Comparison of ENCODE assay signal across 10 cellular contexts in genomic region chr3:49016414-49017228, GRCh38. TPM values are rescaled to one million over a fixed set of nuclear protein-coding genes. Genes with fewer than 3 reads are reported as not detected.
DNase-seq lines count a peak whose midpoint lies in the region; ATAC-seq and TF ChIP-seq lines count a peak whose summit lies in the region.
"Had no signal": no experiment of that assay in that cellular context is flagged by ENCODE, and none has a peak within 500 bp of the region (broad histone marks: within the 10 kb centered on the region; RNA-seq: fewer than 3 reads in every experiment).

No MANE protein-coding gene starts in this region.

- no peak for DNase-seq in Caco-2
- no peak for DNase-seq in HCT116 (ENCODE audit: low read depth, low spot score)
- DNase-seq in activated T-helper 2 cell treated with anti-CD3 and anti-CD28 coated beads, Interferon-gamma antibody, Interleukin-2, Interleukin-4, amounts not matched to agents 10 μg/mL and 5 μg/mL and 100 μg/mL, durations not matched to agents 14 hours and 24 hours and 36 hours (ENCODE audit: low spot score) = no peak
- peak in 1 of 10 donors; percentile 58 for DNase-seq in naive thymus-derived CD8-positive, alpha-beta T cell
- no peak for DNase-seq in ascending aorta (ENCODE audit: low spot score in 2 of 2)
- DNase-seq: activated gamma-delta T cell, HCEC 1CT, NCI-H748 treated with DMSO at 0.1 percent for 48 hours had no signal

- no peak overlapping the region for H2AFZ ChIP-seq in HCT116 (ENCODE audit: low read depth, low read length, poor library complexity, severe bottlenecking)

- peak overlapping the region; percentile 82 for H3K4me3 Mint-ChIP-seq in Caco-2 (ENCODE audit: unreplicated experiment)
- peak overlapping the region; percentile 13 for H3K4me3 Mint-ChIP-seq in activated T-helper 2 cell treated with anti-CD3 and anti-CD28 coated beads, Interferon-gamma antibody, Interleukin-2, Interleukin-4, amounts not matched to agents 10 μg/mL and 5 μg/mL and 100 μg/mL, durations not matched to agents 14 hours and 24 hours and 36 hours (ENCODE audit: low read depth)
- H3K4me3 Mint-ChIP-seq in naive thymus-derived CD8-positive, alpha-beta T cell = peak overlapping the region in 8 of 10 donors; percentile 14 to 99 (median 93)

- peaks cover 49% of the 10 kb centered on the region for H3K79me2 ChIP-seq in HCT116 (ENCODE audit: insufficient read depth, low read length)

- H3K36me3 Mint-ChIP-seq in Caco-2 (ENCODE audit: insufficient read depth, unreplicated experiment) = peaks cover 80% of the 10 kb centered on the region
- peaks cover 38% of the 10 kb centered on the region for H3K36me3 Mint-ChIP-seq in activated T-helper 2 cell treated with anti-CD3 and anti-CD28 coated beads, Interferon-gamma antibody, Interleukin-2, Interleukin-4, amounts not matched to agents 10 μg/mL and 5 μg/mL and 100 μg/mL, durations not matched to agents 14 hours and 24 hours and 36 hours (ENCODE audit: low read depth)
- H3K36me3 Mint-ChIP-seq in naive thymus-derived CD8-positive, alpha-beta T cell = peaks cover 0 to 27% (median 3%) of the 10 kb centered on the region in 3 donors

- no peaks in the 10 kb centered on the region for H3K27me3 Mint-ChIP-seq in Caco-2 (ENCODE audit: insufficient read depth, unreplicated experiment)
- no peaks in the 10 kb centered on the region for H3K27me3 Mint-ChIP-seq in activated T-helper 2 cell treated with anti-CD3 and anti-CD28 coated beads, Interferon-gamma antibody, Interleukin-2, Interleukin-4, amounts not matched to agents 10 μg/mL and 5 μg/mL and 100 μg/mL, durations not matched to agents 14 hours and 24 hours and 36 hours (ENCODE audit: low read depth)
- H3K27me3 Mint-ChIP-seq in naive thymus-derived CD8-positive, alpha-beta T cell = peaks cover 0 to 1% (median 0%) of the 10 kb centered on the region in 5 donors

- no peaks in the 10 kb centered on the region for H3K9me2 ChIP-seq in HCT116 (ENCODE audit: insufficient read depth)

- H3K4me2 ChIP-seq in HCT116 (ENCODE audit: low read length) = peak overlapping the region; percentile 90

- no peaks in the 10 kb centered on the region for H4K20me1 ChIP-seq in HCT116 (ENCODE audit: insufficient read depth)

- H3K36me3 ChIP-seq in Caco-2 (ENCODE audit: control insufficient read depth, insufficient read depth, low read length) (peaks cover 5% of the 10 kb centered on the region), HCT116 (ENCODE audit: control insufficient read depth in 1 of 2, insufficient read depth in 2 of 2, low read length in 2 of 2) (peaks cover 16 to 33% of the 10 kb centered on the region in 2 experiments; a peak in 3 of 4 replicates), ascending aorta (peaks cover 43 to 46% of the 10 kb centered on the region in 2 donors)

- no peak for TF ChIP-seq CTCF in Caco-2 (IDR thresholded peaks at IDR 0.05; ENCODE audit: insufficient read depth in 1 of 2, low read depth in 1 of 2, low read length in 1 of 2, severe bottlenecking in 1 of 2, unreplicated experiment in 1 of 2)
- TF ChIP-seq CTCF in HCT116 (IDR thresholded peaks at IDR 0.05 in 2 of 3, conservative IDR thresholded peaks at IDR 0.05 in 1 of 3; ENCODE audit: borderline replicate concordance in 1 of 3, insufficient read depth in 1 of 3, low read depth in 2 of 3, low read length in 2 of 3) = no peak
- no peak for TF ChIP-seq CTCF in ascending aorta (IDR thresholded peaks at IDR 0.05)

- no peak for TF ChIP-seq POLR2A in HCT116 (IDR thresholded peaks at IDR 0.05; ENCODE audit: borderline replicate concordance, extremely low read depth, insufficient read depth, insufficient read length)

- peak overlapping the region; percentile 99 for H3K9ac ChIP-seq in HCT116 (ENCODE audit: low read length)

- no peaks in the 10 kb centered on the region for H3K27me3 ChIP-seq in Caco-2 (replicated peaks; ENCODE audit: control insufficient read depth, insufficient read depth, low read length)
- no peaks in the 10 kb centered on the region for H3K27me3 ChIP-seq in HCT116 (ENCODE audit: insufficient read depth, low read length)
- H3K27me3 ChIP-seq in ascending aorta = no peaks in the 10 kb centered on the region

- H3K27ac ChIP-seq in HCT116 (ENCODE audit: low read depth, low read length) (peak overlapping the region; percentile 99), ascending aorta (no peak overlapping the region)

- H3K4me3 ChIP-seq in Caco-2 (ENCODE audit: low read depth, low read length) (no peak overlapping the region), HCT116 (replicated peaks in 1 of 2; ENCODE audit: low read depth in 1 of 2, low read length in 2 of 2) (peak overlapping the region; percentile 61 to 80), ascending aorta (peak overlapping the region in 1 of 2 donors; percentile 88)

- no peaks in the 10 kb centered on the region for H3K4me1 ChIP-seq in Caco-2
- H3K4me1 ChIP-seq in HCT116 (ENCODE audit: control insufficient read depth in 1 of 2, insufficient read depth in 2 of 2, low read length in 2 of 2) = peaks cover 14 to 43% of the 10 kb centered on the region in 2 experiments
- peaks cover 10 to 21% of the 10 kb centered on the region in 2 donors for H3K4me1 ChIP-seq in ascending aorta

- no peaks in the 10 kb centered on the region for H3K4me1 Mint-ChIP-seq in Caco-2 (ENCODE audit: low read depth, unreplicated experiment)
- peaks cover 6% of the 10 kb centered on the region for H3K4me1 Mint-ChIP-seq in activated T-helper 2 cell treated with anti-CD3 and anti-CD28 coated beads, Interferon-gamma antibody, Interleukin-2, Interleukin-4, amounts not matched to agents 10 μg/mL and 5 μg/mL and 100 μg/mL, durations not matched to agents 14 hours and 24 hours and 36 hours (ENCODE audit: low read depth)
- H3K4me1 Mint-ChIP-seq in naive thymus-derived CD8-positive, alpha-beta T cell = peaks cover 12 to 45% (median 27%) of the 10 kb centered on the region in 4 donors

- H3K9me3 ChIP-seq in Caco-2 (no peaks in the 10 kb centered on the region), HCT116 (ENCODE audit: control insufficient read depth in 1 of 2, insufficient read depth in 1 of 2, low read depth in 1 of 2, low read length in 2 of 2) (no peaks in the 10 kb centered on the region), ascending aorta (no peaks in the 10 kb centered on the region)

- BruUV-seq in Caco-2 (replicated peaks; lab: Mats Ljungman, UMichigan) = no TSS peak
- BruUV-seq in HCT116 (replicated peaks; lab: Mats Ljungman, UMichigan) = no TSS peak

- H3K9me3 Mint-ChIP-seq in Caco-2 (ENCODE audit: unreplicated experiment) = no peaks in the 10 kb centered on the region
- H3K9me3 Mint-ChIP-seq in activated T-helper 2 cell treated with anti-CD3 and anti-CD28 coated beads, Interferon-gamma antibody, Interleukin-2, Interleukin-4, amounts not matched to agents 10 μg/mL and 5 μg/mL and 100 μg/mL, durations not matched to agents 14 hours and 24 hours and 36 hours = no peaks in the 10 kb centered on the region
- no peaks in the 10 kb centered on the region for H3K9me3 Mint-ChIP-seq in naive thymus-derived CD8-positive, alpha-beta T cell

- H3K27ac Mint-ChIP-seq in Caco-2 (ENCODE audit: unreplicated experiment) = peak overlapping the region; percentile 71
- H3K27ac Mint-ChIP-seq in activated T-helper 2 cell treated with anti-CD3 and anti-CD28 coated beads, Interferon-gamma antibody, Interleukin-2, Interleukin-4, amounts not matched to agents 10 μg/mL and 5 μg/mL and 100 μg/mL, durations not matched to agents 14 hours and 24 hours and 36 hours = no peak overlapping the region
- H3K27ac Mint-ChIP-seq in naive thymus-derived CD8-positive, alpha-beta T cell = peak overlapping the region in 5 of 10 donors; percentile 63 to 87 (median 76)

- POLR2A ChIA-PET in Caco-2 (lab: Charles Lee) (interaction anchor here (3.2 kb wide), 1 partner anchor 9 kb away, joined by 26 read pairs; the partner anchor contains the start of gene WDR6), HCT116 (lab: Charles Lee) (interaction anchor here (2.0 to 5.3 kb wide), 4 partner anchors 9 to 77 kb away, joined by 5 to 41 read pairs (median 22); partner anchors contain the start of genes IMPDH2, QRICH1 and WDR6)
- POLR2A ChIA-PET in naive thymus-derived CD8-positive, alpha-beta T cell (lab: Charles Lee) = interaction anchor here (0.6 to 10.4 kb wide), 6 partner anchors 10 to 586 kb away, joined by 4 to 278 read pairs (median 14); partner anchors contain the start of genes IMPDH2, P4HTM and WDR6

- RAD21 ChIA-PET in HCT116 (lab: Charles Lee; ENCODE audit: low non-redundant PET in 1 of 2, low total read pairs in 2 of 2, uncharacterized antibody in 2 of 2, unreplicated experiment in 2 of 2) = no interaction called here

- ATAC-seq in HCT116 (no peak), GM21529 (IDR thresholded peaks at IDR 0.05; ENCODE audit: unreplicated experiment) (no peak), GM21360 (IDR thresholded peaks at IDR 0.05; ENCODE audit: unreplicated experiment) (no peak)
- ATAC-seq in naive thymus-derived CD8-positive, alpha-beta T cell = no peak

- CTCF ChIA-PET in Caco-2 (lab: Charles Lee) (interaction anchor here (1.0 to 2.7 kb wide), 4 partner anchors 9 to 323 kb away, joined by 3 to 14 read pairs (median 10); partner anchors contain the start of genes USP4 and WDR6), HCT116 (lab: Charles Lee) (interaction anchor here (1.2 to 3.3 kb wide), 2 partner anchors 9 to 28 kb away, joined by 3 to 16 read pairs; partner anchors contain the start of gene WDR6)

- intact Hi-C loops in Caco-2 (cut with micrococcal nuclease; ENCODE audit: unreplicated experiment) = no loop called here
- intact Hi-C loops in HCT116 (cut with micrococcal nuclease) = no loop called here
- intact Hi-C loops in activated T-helper 2 cell treated with anti-CD3 and anti-CD28 coated beads, Interferon-gamma antibody, Interleukin-2, Interleukin-4, amounts not matched to agents 10 μg/mL and 5 μg/mL and 100 μg/mL, durations not matched to agents 14 hours and 24 hours and 36 hours (cut with micrococcal nuclease) = no loop called here
- intact Hi-C loops in ascending aorta (cut with DNase I) = no loop called here

- TF ChIP-seq RAD21 in HCT116 (IDR thresholded peaks at IDR 0.05; ENCODE audit: low read depth) = no peak

RNA-seq across cellular contexts. Expression of gene DALRD3, which starts 1.8 kb away (rescaled TPM):
- 21.4 and 21.5 TPM in 2 replicates for total RNA-seq in Caco-2 (2022)
- 42.9 TPM for total RNA-seq in HCT116 (2021; ENCODE audit: unreplicated experiment)
- polyA plus RNA-seq in HCT116 (2012) = 59.5 TPM in 2 replicates
- 30.4 and 30.5 TPM in 2 replicates for total RNA-seq in activated T-helper 2 cell treated with anti-CD3 and anti-CD28 coated beads, Interferon-gamma antibody, Interleukin-2, Interleukin-4, amounts not matched to agents 10 μg/mL and 5 μg/mL and 100 μg/mL, durations not matched to agents 14 hours and 24 hours and 36 hours
- total RNA-seq in naive thymus-derived CD8-positive, alpha-beta T cell = 10 to 100 TPM; 23.9 to 24.2 TPM
- 10 to 100 TPM; 20.8 to 21.9 (median 21.8) TPM for polyA plus RNA-seq in naive thymus-derived CD8-positive, alpha-beta T cell
- total RNA-seq in ascending aorta = 73.1 TPM

RNA-seq across cellular contexts. Expression of gene NDUFAF3, which starts 5.3 kb away (rescaled TPM):
- 65.9 and 68.7 TPM in 2 replicates for total RNA-seq in Caco-2 (2022)
- 91.0 TPM for total RNA-seq in HCT116 (2021; ENCODE audit: unreplicated experiment)
- polyA plus RNA-seq in HCT116 (2012) = 124 TPM in 2 replicates
- 118 and 120 TPM in 2 replicates for total RNA-seq in activated T-helper 2 cell treated with anti-CD3 and anti-CD28 coated beads, Interferon-gamma antibody, Interleukin-2, Interleukin-4, amounts not matched to agents 10 μg/mL and 5 μg/mL and 100 μg/mL, durations not matched to agents 14 hours and 24 hours and 36 hours
- 10 to 100 TPM; 87.1 to 89.2 TPM for total RNA-seq in naive thymus-derived CD8-positive, alpha-beta T cell
- polyA plus RNA-seq in naive thymus-derived CD8-positive, alpha-beta T cell = 100 to 1,000 TPM; 140 to 226 (median 202) TPM
- 200 TPM for total RNA-seq in ascending aorta

RNA-seq across cellular contexts. Expression of gene WDR6, which starts 9.4 kb away (rescaled TPM):
- total RNA-seq in Caco-2 (2022) (184 and 185 TPM in 2 replicates), HCT116 (2021; ENCODE audit: unreplicated experiment) (174 TPM), ascending aorta (115 TPM)
- polyA plus RNA-seq in HCT116 (2012) = 149 and 156 TPM in 2 replicates
- 161 and 167 TPM in 2 replicates for total RNA-seq in activated T-helper 2 cell treated with anti-CD3 and anti-CD28 coated beads, Interferon-gamma antibody, Interleukin-2, Interleukin-4, amounts not matched to agents 10 μg/mL and 5 μg/mL and 100 μg/mL, durations not matched to agents 14 hours and 24 hours and 36 hours
- 100 to 1,000 TPM; 332 to 351 TPM for total RNA-seq in naive thymus-derived CD8-positive, alpha-beta T cell
- 100 to 1,000 TPM in 2 of 3 donors, 10 to 100 TPM in 1; 96.3 to 126 (median 111) TPM for polyA plus RNA-seq in naive thymus-derived CD8-positive, alpha-beta T cell

RNA-seq across cellular contexts. Expression of gene IMPDH2, which starts 12.6 kb away (rescaled TPM):
- total RNA-seq in Caco-2 (2022) (233 and 240 TPM in 2 replicates), HCT116 (2021; ENCODE audit: unreplicated experiment) (599 TPM), ascending aorta (101 TPM)
- polyA plus RNA-seq in HCT116 (2012) = 679 and 749 TPM in 2 replicates
- 412 and 416 TPM in 2 replicates for total RNA-seq in activated T-helper 2 cell treated with anti-CD3 and anti-CD28 coated beads, Interferon-gamma antibody, Interleukin-2, Interleukin-4, amounts not matched to agents 10 μg/mL and 5 μg/mL and 100 μg/mL, durations not matched to agents 14 hours and 24 hours and 36 hours
- total RNA-seq in naive thymus-derived CD8-positive, alpha-beta T cell = 100 to 1,000 TPM; 121 to 129 TPM
- polyA plus RNA-seq in naive thymus-derived CD8-positive, alpha-beta T cell = 100 to 1,000 TPM in 2 of 3 donors, 10 to 100 TPM in 1; 97.3 to 121 (median 118) TPM

RNA-seq across cellular contexts. Expression of gene P4HTM, which starts 26.6 kb away (rescaled TPM):
- total RNA-seq in Caco-2 (2022) = 24.4 and 25.5 TPM in 2 replicates
- total RNA-seq in HCT116 (2021; ENCODE audit: unreplicated experiment) = 60.5 TPM
- polyA plus RNA-seq in HCT116 (2012) = 59.7 and 67.7 TPM in 2 replicates
- 37.8 and 39.1 TPM in 2 replicates for total RNA-seq in activated T-helper 2 cell treated with anti-CD3 and anti-CD28 coated beads, Interferon-gamma antibody, Interleukin-2, Interleukin-4, amounts not matched to agents 10 μg/mL and 5 μg/mL and 100 μg/mL, durations not matched to agents 14 hours and 24 hours and 36 hours
- 10 to 100 TPM; 57.0 to 62.5 TPM for total RNA-seq in naive thymus-derived CD8-positive, alpha-beta T cell
- polyA plus RNA-seq in naive thymus-derived CD8-positive, alpha-beta T cell = 10 to 100 TPM; 20.3 to 23.3 (median 22.9) TPM
- total RNA-seq in ascending aorta = 71.9 TPM

Comparison
In these comparisons a context has a peak if more than half of its experiments do, and no peak if none do; other contexts are left out.
1. H3K4me3 Mint-ChIP-seq: peak in every context shown above with its lines; median percentile 93 in naive thymus-derived CD8-positive, alpha-beta T cell; 82 in Caco-2; 13 in activated T-helper 2 cell treated with anti-CD3 and anti-CD28 coated beads, Interferon-gamma antibody, Interleukin-2, Interleukin-4, amounts not matched to agents 10 μg/mL and 5 μg/mL and 100 μg/mL, durations not matched to agents 14 hours and 24 hours and 36 hours.